27 cellular contexts compared by ENCODE assay signal in the genomic region with DNA sequence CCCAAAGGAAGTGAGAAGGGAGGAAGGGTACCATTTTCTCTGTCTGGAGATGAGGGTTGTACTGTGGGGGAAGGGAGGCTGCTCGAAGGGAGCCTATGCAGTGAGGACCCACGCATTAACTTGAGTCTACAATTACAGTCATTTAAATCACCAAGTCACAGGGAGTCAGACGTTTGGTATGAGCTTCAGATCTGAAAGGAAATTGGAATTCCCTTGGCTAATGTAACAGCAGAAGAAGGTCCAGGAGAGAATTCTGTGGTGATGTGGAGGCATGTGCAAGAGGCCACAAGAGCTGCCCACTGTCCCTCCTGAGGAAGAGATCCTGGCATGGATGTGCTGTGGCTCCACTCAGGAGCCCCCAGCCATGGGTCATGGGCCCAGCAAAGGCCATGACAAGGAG. TPM values are rescaled to one million over a fixed set of nuclear protein-coding genes. Genes with fewer than 3 reads are reported as not detected.
DNase-seq lines count a peak whose midpoint lies in the region; ATAC-seq, FAIRE-seq and TF ChIP-seq lines count a peak whose summit lies in the region.
"Had no signal": no experiment of that assay in that cellular context is flagged by ENCODE, and none has a peak within 500 bp of the region (broad histone marks: within the 10 kb centered on the region; RNA-seq: fewer than 3 reads in every experiment).

No MANE protein-coding gene starts in this region.

- H3K4me2 ChIP-seq in K562 (ENCODE audit: insufficient read depth, low read length): no peak overlapping the region

- 0% methylated on average over 3 of the region's 3 CpGs for WGBS in K562 (ENCODE audit: insufficient coverage, low coverage, missing lambda C conversion rate)

- H3K79me2 ChIP-seq in K562 (ENCODE audit: control insufficient read depth, insufficient read depth, low read length): no peaks in the 10 kb centered on the region

- peaks cover 10 to 12% of the 10 kb centered on the region in 2 experiments for H3K27me3 ChIP-seq in K562 (ENCODE audit: control insufficient read depth in 2 of 2, insufficient read depth in 2 of 2, low read length in 2 of 2)
- no peaks in the 10 kb centered on the region for H3K27me3 ChIP-seq in CD4-positive, alpha-beta memory T cell (ENCODE audit: insufficient read depth, low read length)
- H3K27me3 ChIP-seq: heart right ventricle, uterus had no signal

- no peaks in the 10 kb centered on the region for H3K9me1 ChIP-seq in K562 (ENCODE audit: control insufficient read depth, insufficient read depth, low read length)

- H3K4me1 Mint-ChIP-seq in HFFc6 (ENCODE audit: low read depth): peaks cover 13% of the 10 kb centered on the region
- H3K4me1 Mint-ChIP-seq in CD4-positive, alpha-beta memory T cell: no peaks in the 10 kb centered on the region
- H3K4me1 Mint-ChIP-seq: activated CD4-positive, alpha-beta T cell treated with anti-CD3 and anti-CD28 coated beads, Interleukin-2, amount 10 ng/mL, durations not matched to agents 7 days and 5 days; activated naive CD8-positive, alpha-beta T cell treated with anti-CD3 and anti-CD28 coated beads for 36 hours; activated T-helper 17 cell treated with anti-CD3 and anti-CD28 coated beads, Interleukin-2, amount 50 U/mL, for 72 hours; CD8-positive, alpha-beta memory T cell had no signal

- no peak for TF ChIP-seq EP300 in K562 (IDR thresholded peaks at IDR 0.05; ENCODE audit: low read length)

- H3K9me3 ChIP-seq in K562 (replicated peaks; ENCODE audit: control insufficient read depth, insufficient read depth, low read depth, low read length): no peaks in the 10 kb centered on the region
- no peaks in the 10 kb centered on the region for H3K9me3 ChIP-seq in CD4-positive, alpha-beta memory T cell (ENCODE audit: control insufficient read depth in 1 of 2, low read length in 2 of 2)
- H3K9me3 ChIP-seq: heart right ventricle, uterus had no signal

- H3K9ac ChIP-seq in K562 (ENCODE audit: insufficient read depth in 1 of 2, low read depth in 2 of 2, low read length in 2 of 2): no peak overlapping the region

- no peak overlapping the region for H3K4me3 ChIP-seq in K562
- no peak overlapping the region for H3K4me3 ChIP-seq in CD4-positive, alpha-beta memory T cell (ENCODE audit: low read length in 2 of 2)
- H3K4me3 ChIP-seq: heart right ventricle, uterus had no signal

- H4K20me1 ChIP-seq in K562 (replicated peaks; ENCODE audit: control insufficient read depth, insufficient read depth, low read length): no peaks in the 10 kb centered on the region

- ATAC-seq in K562 (no peak), GM18868 (IDR thresholded peaks at IDR 0.05; ENCODE audit: unreplicated experiment) (no peak)
- ATAC-seq: activated T-helper 17 cell treated with anti-CD3 and anti-CD28 coated beads, Interleukin-2, amount 50 U/mL, for 72 hours; left ventricle myocardium superior had no signal

- FAIRE-seq in K562 (lab: Jason Lieb, UNC): peak; percentile 37
- FAIRE-seq: GM12891 had no signal

- no peak overlapping the region for H3K27ac ChIP-seq in K562 (ENCODE audit: extremely low read depth, low read depth, low read length)
- no peak overlapping the region for H3K27ac ChIP-seq in CD4-positive, alpha-beta memory T cell (ENCODE audit: low read depth, low read length)
- H3K27ac ChIP-seq: heart right ventricle, uterus, VCaP had no signal

- POLR2A ChIA-PET in K562 (lab: Yijun Ruan, JAX): no interaction called here
- POLR2A ChIA-PET in CD4-positive, alpha-beta memory T cell (lab: Charles Lee; ENCODE audit: partially characterized antibody): no interaction called here

- no peaks in the 10 kb centered on the region for H3K36me3 ChIP-seq in K562 (ENCODE audit: control insufficient read depth, insufficient read depth, low read length)
- no peaks in the 10 kb centered on the region for H3K36me3 ChIP-seq in CD4-positive, alpha-beta memory T cell (ENCODE audit: insufficient read depth, low read length)
- H3K36me3 ChIP-seq: heart right ventricle, uterus had no signal

- H3K9me3 Mint-ChIP-seq in HFFc6: no peaks in the 10 kb centered on the region
- H3K9me3 Mint-ChIP-seq in CD4-positive, alpha-beta memory T cell: peaks cover 0 to 3% (median 0%) of the 10 kb centered on the region in 8 donors
- H3K9me3 Mint-ChIP-seq: activated CD4-positive, alpha-beta T cell treated with anti-CD3 and anti-CD28 coated beads, Interleukin-2, amount 10 ng/mL, durations not matched to agents 7 days and 5 days; activated naive CD8-positive, alpha-beta T cell treated with anti-CD3 and anti-CD28 coated beads for 36 hours; activated T-helper 17 cell treated with anti-CD3 and anti-CD28 coated beads, Interleukin-2, amount 50 U/mL, for 72 hours; dendritic cell treated with granulocyte-macrophage colony-stimulating factor and Interleukin-4, amounts not matched to agents 40 ng/mL and 50 ng/mL, for 4 days; T-helper 1 cell treated with Interleukin-12 subunit alpha and Interleukin-12 subunit beta and Interleukin-4 antibody, amounts not matched to agents 30 μg/mL and 1 μg/mL, for 36 hours had no signal

- intact Hi-C loops in K562 (cut with micrococcal nuclease): no loop called here
- intact Hi-C loops in CD4-positive, alpha-beta memory T cell (cut with micrococcal nuclease): no loop called here

- peaks cover 35% of the 10 kb centered on the region for H3K27me3 Mint-ChIP-seq in HFFc6 (ENCODE audit: insufficient read depth)
- H3K27me3 Mint-ChIP-seq in CD4-positive, alpha-beta memory T cell: peaks cover 8% of the 10 kb centered on the region in 2 donors
- H3K27me3 Mint-ChIP-seq: dendritic cell treated with granulocyte-macrophage colony-stimulating factor and Interleukin-4, amounts not matched to agents 40 ng/mL and 50 ng/mL, for 4 days had no signal

- H3K4me3 Mint-ChIP-seq in HFFc6: no peak overlapping the region
- no peak overlapping the region for H3K4me3 Mint-ChIP-seq in CD4-positive, alpha-beta memory T cell
- H3K4me3 Mint-ChIP-seq: activated CD4-positive, alpha-beta T cell treated with anti-CD3 and anti-CD28 coated beads, Interleukin-2, amount 10 ng/mL, durations not matched to agents 7 days and 5 days; activated naive CD8-positive, alpha-beta T cell treated with anti-CD3 and anti-CD28 coated beads for 36 hours; activated T-helper 17 cell treated with anti-CD3 and anti-CD28 coated beads, Interleukin-2, amount 50 U/mL, for 72 hours; CD8-positive, alpha-beta memory T cell; dendritic cell treated with granulocyte-macrophage colony-stimulating factor and Interleukin-4, amounts not matched to agents 40 ng/mL and 50 ng/mL, for 4 days; mesothelial cell of epicardium; T-helper 1 cell treated with Interleukin-12 subunit alpha and Interleukin-12 subunit beta and Interleukin-4 antibody, amounts not matched to agents 30 μg/mL and 1 μg/mL, for 36 hours had no signal

- CTCF ChIA-PET in K562 (lab: Yijun Ruan, JAX; ENCODE audit: low intra/inter-chr PET ratio): no interaction called here
- CTCF ChIA-PET in CD4-positive, alpha-beta memory T cell (lab: Charles Lee; ENCODE audit: partially characterized antibody): no interaction called here

- TF ChIP-seq CTCF in HFFc6 (IDR thresholded peaks at IDR 0.05) (no peak), K562 (IDR thresholded peaks at IDR 0.05 in 2 of 3, conservative IDR thresholded peaks at IDR 0.05 in 1 of 3; ENCODE audit: insufficient read depth in 2 of 3, low read depth in 1 of 3, low read length in 3 of 3) (no peak)

- no peak for TF ChIP-seq RAD21 in K562 (CRISPR knock-in tag; conservative IDR thresholded peaks at IDR 0.05 in 1 of 2, IDR thresholded peaks at IDR 0.05 in 1 of 2)

- H3K36me3 Mint-ChIP-seq in HFFc6 (ENCODE audit: low read depth): no peaks in the 10 kb centered on the region
- H3K36me3 Mint-ChIP-seq in CD4-positive, alpha-beta memory T cell: no peaks in the 10 kb centered on the region
- H3K36me3 Mint-ChIP-seq: activated naive CD8-positive, alpha-beta T cell treated with anti-CD3 and anti-CD28 coated beads for 36 hours; CD8-positive, alpha-beta memory T cell; mesothelial cell of epicardium had no signal

- no TSS peak for BruUV-seq in K562 (replicated peaks; lab: Mats Ljungman, UMichigan)

- H2AFZ ChIP-seq in K562 (ENCODE audit: low read depth, low read length): no peak overlapping the region

- H3K4me1 ChIP-seq in K562 (replicated peaks in 1 of 2; ENCODE audit: control insufficient read depth in 2 of 2, insufficient read depth in 2 of 2, low read length in 2 of 2): no peaks in the 10 kb centered on the region
- no peaks in the 10 kb centered on the region for H3K4me1 ChIP-seq in CD4-positive, alpha-beta memory T cell (ENCODE audit: insufficient read depth, low read length)
- H3K4me1 ChIP-seq: heart right ventricle, uterus had no signal

- in situ Hi-C loops in K562 (cut with MboI): no loop called here

- DNase-seq in HFFc6 (peak; percentile 25), K562 (ENCODE audit: extremely low read depth in 1 of 4, low spot score in 3 of 4) (no peak), kidney tubule cell (ENCODE audit: low spot score) (peak; percentile 17), NCI-H128 (lab: John Stamatoyannopoulos, UW; ENCODE audit: unreplicated experiment) (no peak), NCI-H1694 treated with DMSO at 0.1 percent for 48 hours (lab: John Stamatoyannopoulos, UW) (no peak)
- DNase-seq in CD4-positive, alpha-beta memory T cell: no peak
- DNase-seq: activated CD4-positive, alpha-beta T cell treated with anti-CD3 and anti-CD28 coated beads, Interleukin-2, amount 10 ng/mL, durations not matched to agents 7 days and 5 days; activated naive CD8-positive, alpha-beta T cell treated with anti-CD3 and anti-CD28 coated beads for 36 hours; AML-193; CD8-positive, alpha-beta memory T cell; heart right ventricle; left ventricle myocardium superior; MM.1S; NCI-H1436 treated with DMSO at 0.1 percent for 48 hours; NCI-H2171; NCI-H526 treated with DMSO at 0.1 percent for 48 hours; posterior cingulate gyrus; uterus had no signal

- TF ChIP-seq POLR2A in K562 (conservative IDR thresholded peaks at IDR 0.05): no peak

- H3K27ac Mint-ChIP-seq in HFFc6: no peak overlapping the region
- H3K27ac Mint-ChIP-seq in CD4-positive, alpha-beta memory T cell: no peak overlapping the region
- H3K27ac Mint-ChIP-seq: activated CD4-positive, alpha-beta T cell treated with anti-CD3 and anti-CD28 coated beads, Interleukin-2, amount 10 ng/mL, durations not matched to agents 7 days and 5 days; activated naive CD8-positive, alpha-beta T cell treated with anti-CD3 and anti-CD28 coated beads for 36 hours; activated T-helper 17 cell treated with anti-CD3 and anti-CD28 coated beads, Interleukin-2, amount 50 U/mL, for 72 hours; CD8-positive, alpha-beta memory T cell; dendritic cell treated with granulocyte-macrophage colony-stimulating factor and Interleukin-4, amounts not matched to agents 40 ng/mL and 50 ng/mL, for 4 days; mesothelial cell of epicardium; T-helper 1 cell treated with Interleukin-12 subunit alpha and Interleukin-12 subunit beta and Interleukin-4 antibody, amounts not matched to agents 30 μg/mL and 1 μg/mL, for 36 hours had no signal

RNA-seq across cellular contexts. Expression of a gene that starts 22.5 kb away (rescaled TPM):
- not detected for total RNA-seq in HFFc6 (2021; fragmentation: NEBNext Ultra II Directional; extraction: Animal tissue kit (Norgen Biotek cat#: 25700))
- total RNA-seq in K562 (2011; cell fraction: chromatin; rRNA removed; ENCODE audit: low replicate concordance): not detected in 2 replicates
- total RNA-seq in K562 (2011; cell fraction: nucleolus; rRNA removed): not detected in 2 replicates
- not detected in 2 replicates for total RNA-seq in K562 (2011; cell fraction: nucleoplasm; rRNA removed)
- not detected in 2 replicates for total RNA-seq in K562 (2014; rRNA removed)
- total RNA-seq in K562 (2014; rRNA removed; fragmentation: Illumina TruSeq; extraction: Trizol): not detected in 2 replicates
- total RNA-seq in K562 (2015; rRNA removed; fragmentation: Illumina TruSeq; extraction: Trizol): not detected in 2 replicates
- not detected in 2 replicates for total RNA-seq in K562 (2021)
- not detected in 2 replicates for polyA plus RNA-seq in K562 (2011; rRNA removed)
- polyA plus RNA-seq in K562 (2011; cell fraction: cytosol; rRNA removed): not detected in 2 replicates
- polyA plus RNA-seq in K562 (2011; cell fraction: nucleus; rRNA removed): not detected in 2 replicates
- not detected in 2 replicates for polyA plus RNA-seq in K562 (2012)
- polyA plus RNA-seq in K562 (2014; fragmentation: Illumina TruSeq; extraction: Trizol): not detected in 2 replicates
- not detected for polyA plus RNA-seq in K562 (2014; fragmentation: Nextera tagmentation; extraction: Ambion mirVana)
- not detected in 2 replicates for polyA plus RNA-seq in K562 (2014; rRNA removed)
- polyA minus RNA-seq in K562 (2011; rRNA and poly(A)+ RNA removed): not detected in 2 replicates
- polyA minus RNA-seq in K562 (2011; cell fraction: cytosol; rRNA and poly(A)+ RNA removed): not detected in 2 replicates
- polyA minus RNA-seq in K562 (2011; cell fraction: nucleus; rRNA and poly(A)+ RNA removed): not detected in 2 replicates
- not detected for total RNA-seq in CD4-positive, alpha-beta memory T cell
- not detected for polyA plus RNA-seq in CD4-positive, alpha-beta memory T cell
- total RNA-seq: activated CD4-positive, alpha-beta T cell treated with anti-CD3 and anti-CD28 coated beads, Interleukin-2, amount 10 ng/mL, durations not matched to agents 7 days and 5 days; activated naive CD8-positive, alpha-beta T cell treated with anti-CD3 and anti-CD28 coated beads for 36 hours; activated T-helper 17 cell treated with anti-CD3 and anti-CD28 coated beads, Interleukin-2, amount 50 U/mL, for 72 hours; CD8-positive, alpha-beta memory T cell; heart right ventricle; left ventricle myocardium superior; mesothelial cell of epicardium; RPMI7951; skeletal muscle tissue; uterus had no signal
- polyA plus RNA-seq: CD8-positive, alpha-beta memory T cell had no signal

Comparison
In these comparisons a context has a peak if more than half of its experiments do, and no peak if none do; other contexts are left out.
1. DNase-seq: peak in HFFc6 (single experiment) and kidney tubule cell (single experiment); none in K562 (0 of 4), NCI-H128 (single experiment), NCI-H1694 treated with DMSO at 0.1 percent for 48 hours (single experiment) and CD4-positive, alpha-beta memory T cell (0 of 5).